ENCODE assay signal across 8 cellular contexts in genomic region chr13:101785858-101786257, GRCh38.
A peak's percentile ranks its signal among the peaks of the same experiment; 100 is the strongest.
DNase-seq lines count a peak whose midpoint lies in the region; ATAC-seq and TF ChIP-seq lines count a peak whose summit lies in the region.

No MANE protein-coding gene starts in this region.

- peaks cover 4% of the 10 kb centered on the region for H3K36me3 Mint-ChIP-seq in osteocyte (ENCODE audit: unreplicated experiment)

- H3K9me3 Mint-ChIP-seq in osteocyte (ENCODE audit: unreplicated experiment), result no peaks in the 10 kb centered on the region

- peak; percentile 62 for TF ChIP-seq CTCF in osteocyte (IDR thresholded peaks at IDR 0.05)

- DNase-seq in AG08395 (ENCODE audit: low spot score), result peak; percentile 15
- DNase-seq in HCEC 1CT, result peak; percentile 37
- DNase-seq in NCI-H460 (ENCODE audit: extremely low read depth, low read depth), result peak; percentile 69
- DNase-seq in dermis blood vessel endothelial cell, result peak; percentile 15
- DNase-seq in osteocyte (ENCODE audit: extremely low spot score, unreplicated experiment), result no peak
- no peak for DNase-seq in OCI-M2 (lab: John Stamatoyannopoulos, UW; ENCODE audit: unreplicated experiment)

- H3K4me1 Mint-ChIP-seq in osteocyte (ENCODE audit: unreplicated experiment), result no peaks in the 10 kb centered on the region

- H3K27ac Mint-ChIP-seq in osteocyte (ENCODE audit: unreplicated experiment), result no peak overlapping the region

- ATAC-seq in HG02623 (IDR thresholded peaks at IDR 0.05; ENCODE audit: unreplicated experiment) (no peak), HG03108 (IDR thresholded peaks at IDR 0.05; ENCODE audit: unreplicated experiment) (no peak)

- H3K4me3 Mint-ChIP-seq in osteocyte (ENCODE audit: unreplicated experiment), result no peak overlapping the region

- H3K27me3 Mint-ChIP-seq in osteocyte (ENCODE audit: unreplicated experiment), result peaks cover 76% of the 10 kb centered on the region

Comparison
In these comparisons a context has a peak if more than half of its experiments do, and no peak if none do; other contexts are left out.
1. DNase-seq: peak in AG08395 (single experiment), HCEC 1CT (single experiment), NCI-H460 (single experiment) and dermis blood vessel endothelial cell (single experiment); none in osteocyte (single experiment) and OCI-M2 (single experiment).